In genomic region chr5:87121315-87122170, GRCh38 we compare ENCODE assay signal across 8 cellular contexts.
DNase-seq lines count a peak whose midpoint lies in the region; ATAC-seq and TF ChIP-seq lines count a peak whose summit lies in the region.

No MANE protein-coding gene starts in this region.

- POLR2A ChIA-PET in HEK293T (lab: Yijun Ruan, JAX), result no interaction called here

- peak; percentile 62 for DNase-seq in AG08395 (ENCODE audit: low spot score)
- peak; percentile 93 for DNase-seq in SIG-M5 treated with dmso at 0.1 percent for 504 hours (lab: John Stamatoyannopoulos, UW; ENCODE audit: unreplicated experiment)
- peak; percentile 85 for DNase-seq in astrocyte of the hippocampus (ENCODE audit: low read depth, low spot score)
- DNase-seq in medulla oblongata (ENCODE audit: extremely low spot score), result peak; percentile 50
- no peak for DNase-seq in HUDEP-2 (lab: John Stamatoyannopoulos, UW; ENCODE audit: unreplicated experiment in 76 of 76)
- DNase-seq in HEK293T (ENCODE audit: extremely low spot score), result no peak

- ATAC-seq in GM18907 (IDR thresholded peaks at IDR 0.05; ENCODE audit: unreplicated experiment), result peak; percentile 86
- ATAC-seq in HG03108 (IDR thresholded peaks at IDR 0.05; ENCODE audit: unreplicated experiment), result peak; percentile 71

- CTCF ChIA-PET in HEK293T (lab: Yijun Ruan, JAX), result no interaction called here

TF ChIP-seq in HEK293T, 16 proteins besides CTCF, POLR2A, EP300 and RAD21:
- TF ChIP-seq BHLHE40 (IDR thresholded peaks at IDR 0.05; ENCODE audit: borderline replicate concordance) (no peak), ARNT (IDR thresholded peaks at IDR 0.05) (no peak), FOXK2 (IDR thresholded peaks at IDR 0.05) (no peak)

Comparison
In these comparisons a context has a peak if more than half of its experiments do, and no peak if none do; other contexts are left out.
1. DNase-seq: peak in AG08395 (single experiment), SIG-M5 treated with dmso at 0.1 percent for 504 hours (single experiment), astrocyte of the hippocampus (single experiment) and medulla oblongata (single experiment); none in HUDEP-2 (0 of 76) and HEK293T (single experiment).